ENCODE assay signal across 19 cellular contexts in the genomic region with DNA sequence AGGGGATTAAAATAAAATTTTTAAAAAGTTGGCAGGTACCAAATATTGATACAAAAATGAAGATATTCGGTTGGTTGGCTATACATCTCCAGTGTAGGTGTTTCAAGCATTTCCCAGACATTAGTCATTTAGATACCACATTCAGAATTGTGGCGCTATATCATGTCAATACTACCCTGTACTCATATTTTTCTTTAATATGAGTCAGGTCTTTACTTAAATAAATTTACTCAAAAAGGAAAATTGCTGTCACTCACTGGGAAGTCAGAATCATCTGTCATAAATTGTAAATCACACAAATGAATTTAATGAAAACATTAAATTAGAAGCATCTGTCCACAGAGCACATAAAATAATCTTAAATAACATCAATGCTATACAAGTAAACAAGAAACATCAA.
DNase-seq lines count a peak whose midpoint lies in the region; ATAC-seq and TF ChIP-seq lines count a peak whose summit lies in the region.
"Had no signal": no experiment of that assay in that cellular context is flagged by ENCODE, and none has a peak within 500 bp of the region (broad histone marks: within the 10 kb centered on the region; RNA-seq: fewer than 3 reads in every experiment).

No MANE protein-coding gene starts in this region.

- no peak overlapping the region for H3K27ac ChIP-seq in CD4-positive, alpha-beta memory T cell (ENCODE audit: low read depth, low read length)
- H3K27ac ChIP-seq: BLaER1, upper lobe of left lung had no signal

- H3K27me3 Mint-ChIP-seq in CD4-positive, alpha-beta memory T cell: no peaks in the 10 kb centered on the region
- H3K27me3 Mint-ChIP-seq in HFFc6 (ENCODE audit: insufficient read depth): no peaks in the 10 kb centered on the region
- no peaks in the 10 kb centered on the region for H3K27me3 Mint-ChIP-seq in activated CD8-positive, alpha-beta T cell treated with anti-CD3 and anti-CD28 coated beads for 36 hours
- H3K27me3 Mint-ChIP-seq: naive thymus-derived CD4-positive, alpha-beta T cell had no signal

- intact Hi-C loops in CD4-positive, alpha-beta memory T cell (cut with micrococcal nuclease): loop anchor here (1.0 to 2.0 kb wide), 2 partner anchors 125 to 134 kb away; a partner anchor contains a TSS
- intact Hi-C loops in activated CD8-positive, alpha-beta T cell treated with anti-CD3 and anti-CD28 coated beads for 36 hours (cut with micrococcal nuclease): loop anchor here (10.0 kb wide), 1 partner anchor 140 kb away; no protein-coding TSS in a partner anchor

- H3K36me3 ChIP-seq in CD4-positive, alpha-beta memory T cell (ENCODE audit: insufficient read depth, low read length): no peaks in the 10 kb centered on the region
- H3K36me3 ChIP-seq: BLaER1, gastrocnemius medialis, MG63, upper lobe of left lung had no signal

- H3K9me3 ChIP-seq in CD4-positive, alpha-beta memory T cell (ENCODE audit: control insufficient read depth in 1 of 2, low read length in 2 of 2): no peaks in the 10 kb centered on the region
- H3K9me3 ChIP-seq: BLaER1, gastrocnemius medialis, MG63, upper lobe of left lung had no signal

- CTCF ChIA-PET in CD4-positive, alpha-beta memory T cell (lab: Charles Lee; ENCODE audit: partially characterized antibody): no interaction called here
- CTCF ChIA-PET in activated CD8-positive, alpha-beta T cell treated with anti-CD3 and anti-CD28 coated beads for 36 hours (lab: Charles Lee): interaction anchor here (1.0 to 1.1 kb wide), 2 partner anchors 136 to 532 kb away, joined by 3 read pairs; no protein-coding TSS in a partner anchor

- no peaks in the 10 kb centered on the region for H3K9me3 Mint-ChIP-seq in CD4-positive, alpha-beta memory T cell
- H3K9me3 Mint-ChIP-seq in HFFc6: no peaks in the 10 kb centered on the region; the same call in 1 of the 2 replicates
- peaks cover 5% of the 10 kb centered on the region for H3K9me3 Mint-ChIP-seq in activated CD8-positive, alpha-beta T cell treated with anti-CD3 and anti-CD28 coated beads for 36 hours

- H3K4me1 ChIP-seq in CD4-positive, alpha-beta memory T cell (ENCODE audit: insufficient read depth, low read length): peaks cover 20% of the 10 kb centered on the region
- H3K4me1 ChIP-seq: upper lobe of left lung had no signal

- H3K4me1 Mint-ChIP-seq in CD4-positive, alpha-beta memory T cell: peaks cover 19 to 35% (median 21%) of the 10 kb centered on the region in 4 donors
- H3K4me1 Mint-ChIP-seq in HFFc6 (ENCODE audit: low read depth): peaks cover 43% of the 10 kb centered on the region
- peaks cover 24% of the 10 kb centered on the region for H3K4me1 Mint-ChIP-seq in activated CD8-positive, alpha-beta T cell treated with anti-CD3 and anti-CD28 coated beads for 36 hours (ENCODE audit: low read depth)

- H3K36me3 Mint-ChIP-seq in CD4-positive, alpha-beta memory T cell: no peaks in the 10 kb centered on the region
- peaks cover 3% of the 10 kb centered on the region; the same call in 1 of the 2 replicates for H3K36me3 Mint-ChIP-seq in HFFc6 (ENCODE audit: low read depth)
- peaks cover 1% of the 10 kb centered on the region for H3K36me3 Mint-ChIP-seq in activated CD8-positive, alpha-beta T cell treated with anti-CD3 and anti-CD28 coated beads for 36 hours (ENCODE audit: low read depth)
- H3K36me3 Mint-ChIP-seq: stimulated activated naive B cell treated with anti-CD40 and anti-IgM and Interleukin-4, amounts not matched to agents 10 μg/mL and 1 μg/mL and 100 μg/mL, for 72 hours had no signal

- TF ChIP-seq CTCF in HFFc6 (IDR thresholded peaks at IDR 0.05) (no peak; the same call in 1 of the 2 replicates), fibroblast of mammary gland (conservative IDR thresholded peaks at IDR 0.05; ENCODE audit: control insufficient read depth, insufficient read depth, low read depth, low read length) (no peak)
- TF ChIP-seq CTCF in activated CD8-positive, alpha-beta T cell treated with anti-CD3 and anti-CD28 coated beads for 36 hours (IDR thresholded peaks at IDR 0.05): no peak

- peak; percentile 38 for ATAC-seq in activated CD8-positive, alpha-beta T cell treated with anti-CD3 and anti-CD28 coated beads for 36 hours
- no peak for ATAC-seq in HG03565 (IDR thresholded peaks at IDR 0.05; ENCODE audit: unreplicated experiment)
- no peak for ATAC-seq in HG02642 (IDR thresholded peaks at IDR 0.05; ENCODE audit: poor library complexity, unreplicated experiment)
- no peak for ATAC-seq in GM18873 (IDR thresholded peaks at IDR 0.05; ENCODE audit: low FRiP score, unreplicated experiment)
- ATAC-seq: HepG2 had no signal

- H3K4me3 Mint-ChIP-seq in CD4-positive, alpha-beta memory T cell: no peak overlapping the region
- H3K4me3 Mint-ChIP-seq in HFFc6: no peak overlapping the region
- H3K4me3 Mint-ChIP-seq in activated CD8-positive, alpha-beta T cell treated with anti-CD3 and anti-CD28 coated beads for 36 hours: no peak overlapping the region
- H3K4me3 Mint-ChIP-seq: stimulated activated naive B cell treated with anti-CD40 and anti-IgM and Interleukin-4, amounts not matched to agents 10 μg/mL and 1 μg/mL and 100 μg/mL, for 72 hours had no signal

- POLR2A ChIA-PET in CD4-positive, alpha-beta memory T cell (lab: Charles Lee; ENCODE audit: partially characterized antibody): no interaction called here
- POLR2A ChIA-PET in activated CD8-positive, alpha-beta T cell treated with anti-CD3 and anti-CD28 coated beads for 36 hours (lab: Charles Lee): no interaction called here

- no peak overlapping the region for H3K4me3 ChIP-seq in CD4-positive, alpha-beta memory T cell (ENCODE audit: low read length in 2 of 2)
- H3K4me3 ChIP-seq in fibroblast of mammary gland (ENCODE audit: control insufficient read depth, low read depth, low read length): no peak overlapping the region
- H3K4me3 ChIP-seq: BLaER1, gastrocnemius medialis, lung, MG63, upper lobe of left lung had no signal

- DNase-seq in CD4-positive, alpha-beta memory T cell: no peak
- DNase-seq in HFFc6 (no peak), fibroblast of mammary gland (ENCODE audit: low read depth) (peak; percentile 36)
- no peak for DNase-seq in activated CD8-positive, alpha-beta T cell treated with anti-CD3 and anti-CD28 coated beads for 36 hours
- DNase-seq: DMS53; gastrocnemius medialis; MG63; naive thymus-derived CD4-positive, alpha-beta T cell; NCI-H187 treated with DMSO at 0.1 percent for 48 hours; NCI-H446 treated with DMSO at 0.1 percent for 48 hours; stimulated activated naive B cell treated with anti-CD40 and anti-IgM and Interleukin-4, amounts not matched to agents 10 μg/mL and 1 μg/mL and 100 μg/mL, for 72 hours had no signal

- H3K27ac Mint-ChIP-seq in CD4-positive, alpha-beta memory T cell: peak overlapping the region; percentile 25 to 98 (median 76)
- H3K27ac Mint-ChIP-seq in HFFc6: peak overlapping the region; percentile 96
- peak overlapping the region; percentile 98 for H3K27ac Mint-ChIP-seq in activated CD8-positive, alpha-beta T cell treated with anti-CD3 and anti-CD28 coated beads for 36 hours
- H3K27ac Mint-ChIP-seq: progenitor cell of endocrine pancreas had no signal

- no peaks in the 10 kb centered on the region for H3K27me3 ChIP-seq in CD4-positive, alpha-beta memory T cell (ENCODE audit: insufficient read depth, low read length)
- H3K27me3 ChIP-seq: BLaER1, gastrocnemius medialis, MG63, upper lobe of left lung had no signal
